ENCODE assay signal across 1 cellular context in genomic region chr7:144019457-144019856, GRCh38.
TF ChIP-seq lines count a peak whose summit lies in the region.

No MANE protein-coding gene starts in this region.

TF ChIP-seq in GM12878, 131 proteins besides CTCF, POLR2A, EP300 and RAD21 (continued from another document):
- TF ChIP-seq SKIL (IDR thresholded peaks at IDR 0.05; ENCODE audit: low read depth, poor library complexity, severe bottlenecking) = no peak
- TF ChIP-seq BACH1 (IDR thresholded peaks at IDR 0.05; ENCODE audit: borderline replicate concordance) = no peak
- TF ChIP-seq NBN (IDR thresholded peaks at IDR 0.05) = no peak
- TF ChIP-seq RFX5 (IDR thresholded peaks at IDR 0.05; ENCODE audit: low read depth, low read length) = no peak
